In the genomic region with DNA sequence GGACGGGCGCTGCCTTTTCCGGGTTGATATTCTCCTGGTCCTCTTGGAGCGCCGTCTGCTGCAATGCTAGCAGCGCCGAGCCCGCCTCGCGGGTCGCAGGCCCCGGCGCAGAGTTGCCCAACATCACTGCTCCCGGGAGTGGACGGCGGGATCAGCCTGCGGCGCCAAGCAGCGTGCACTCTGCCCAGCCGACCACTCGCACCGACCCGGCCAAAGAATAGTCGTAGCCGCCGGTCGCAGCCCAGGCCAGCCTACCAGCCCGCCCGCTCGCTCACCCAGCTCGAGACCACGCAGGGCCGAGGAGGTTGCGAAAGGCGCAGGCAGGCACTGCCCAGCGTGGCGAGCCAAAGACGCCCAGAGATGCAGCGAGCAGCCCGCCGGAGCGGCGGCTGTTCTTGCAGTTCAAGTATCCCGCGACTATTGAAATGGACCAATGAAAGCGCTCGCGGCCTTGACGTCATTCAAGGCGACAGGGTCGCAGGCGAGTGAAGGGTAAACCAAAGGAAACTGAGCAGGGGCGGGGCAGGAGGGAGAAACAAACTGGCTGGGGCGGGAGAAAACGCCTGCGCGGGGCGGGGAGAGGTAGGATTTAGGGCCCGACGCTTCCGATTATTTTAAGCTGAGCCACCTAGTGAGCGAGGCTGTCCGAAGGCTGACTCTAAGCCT, we compare ENCODE assay signal across 1 cellular context.
TF ChIP-seq lines count a peak whose summit lies in the region.

CCNA2 (minus strand) TSS at position 379 of the 666 bp plus-strand sequence; CDS start at position 124, 255 bp downstream.

TF ChIP-seq in H1, 55 proteins besides CTCF, POLR2A, EP300 and RAD21 (continued from another document):
- TF ChIP-seq, protein P1, sequence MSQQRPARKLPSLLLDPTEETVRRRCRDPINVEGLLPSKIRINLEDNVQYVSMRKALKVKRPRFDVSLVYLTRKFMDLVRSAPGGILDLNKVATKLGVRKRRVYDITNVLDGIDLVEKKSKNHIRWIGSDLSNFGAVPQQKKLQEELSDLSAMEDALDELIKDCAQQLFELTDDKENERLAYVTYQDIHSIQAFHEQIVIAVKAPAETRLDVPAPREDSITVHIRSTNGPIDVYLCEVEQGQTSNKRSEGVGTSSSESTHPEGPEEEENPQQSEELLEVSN (IDR thresholded peaks at IDR 0.05), result peak; percentile 26; the same call in 1 of the 2 replicates
- TF ChIP-seq MAFK (IDR thresholded peaks at IDR 0.05; ENCODE audit: low read depth, low read length), result no peak
- TF ChIP-seq, protein P2, sequence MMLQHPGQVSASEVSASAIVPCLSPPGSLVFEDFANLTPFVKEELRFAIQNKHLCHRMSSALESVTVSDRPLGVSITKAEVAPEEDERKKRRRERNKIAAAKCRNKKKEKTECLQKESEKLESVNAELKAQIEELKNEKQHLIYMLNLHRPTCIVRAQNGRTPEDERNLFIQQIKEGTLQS (IDR thresholded peaks at IDR 0.05; ENCODE audit: insufficient read depth, low read depth, low read length), result peak; percentile 93
- no peak for TF ChIP-seq SIRT6 (IDR thresholded peaks at IDR 0.05; ENCODE audit: low read length)
- no peak for TF ChIP-seq FOSL1 (IDR thresholded peaks at IDR 0.05; ENCODE audit: insufficient read depth, low read depth, low read length)
- peak; percentile 66 for TF ChIP-seq SP1 (IDR thresholded peaks at IDR 0.05; ENCODE audit: low read depth, low read length)
- no peak for TF ChIP-seq RFX5 (IDR thresholded peaks at IDR 0.05; ENCODE audit: borderline replicate concordance, low read depth, low read length)
- no peak for TF ChIP-seq GTF2F1 (IDR thresholded peaks at IDR 0.05; ENCODE audit: borderline replicate concordance, low read depth, low read length)
- TF ChIP-seq SIX5 (IDR thresholded peaks at IDR 0.05; ENCODE audit: low read depth, low read length), result no peak
- TF ChIP-seq, protein P3, sequence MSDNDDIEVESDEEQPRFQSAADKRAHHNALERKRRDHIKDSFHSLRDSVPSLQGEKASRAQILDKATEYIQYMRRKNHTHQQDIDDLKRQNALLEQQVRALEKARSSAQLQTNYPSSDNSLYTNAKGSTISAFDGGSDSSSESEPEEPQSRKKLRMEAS (IDR thresholded peaks at IDR 0.05), result peak; percentile 75
- TF ChIP-seq SAP30 (IDR thresholded peaks at IDR 0.05; ENCODE audit: insufficient read depth, insufficient replicate concordance, low read length), result peak; percentile 93
- no peak for TF ChIP-seq RXRA (IDR thresholded peaks at IDR 0.05; ENCODE audit: insufficient read depth, low read depth, low read length)
- peak; percentile 19; the same call in 1 of the 2 replicates for TF ChIP-seq NRF1 (IDR thresholded peaks at IDR 0.05; ENCODE audit: low read depth, low read length)
- TF ChIP-seq CEBPB (IDR thresholded peaks at IDR 0.05; ENCODE audit: low read depth, low read length), result no peak
- TF ChIP-seq RNF2 (IDR thresholded peaks at IDR 0.05; ENCODE audit: borderline replicate concordance, low read depth, low read length, missing control alignments, poor library complexity, severe bottlenecking), result no peak
- TF ChIP-seq YY1 (IDR thresholded peaks at IDR 0.05; ENCODE audit: low read depth, low read length), result no peak
- no peak for TF ChIP-seq ZNF274 (IDR thresholded peaks at IDR 0.05; ENCODE audit: borderline replicate concordance, extremely low read depth, low read length)
- TF ChIP-seq CREB1 (IDR thresholded peaks at IDR 0.05), result peak; percentile 99
- TF ChIP-seq POU5F1 (IDR thresholded peaks at IDR 0.05; ENCODE audit: low read depth, low read length), result no peak
- peak; percentile 90 to 96 for TF ChIP-seq SIN3A (conservative IDR thresholded peaks at IDR 0.05 in 1 of 2, IDR thresholded peaks at IDR 0.05 in 1 of 2; ENCODE audit: low read depth in 1 of 2, low read length in 2 of 2)
- TF ChIP-seq RBBP5 (IDR thresholded peaks at IDR 0.05; ENCODE audit: borderline replicate concordance, low read depth, low read length), result peak; percentile 58
- TF ChIP-seq NANOG (IDR thresholded peaks at IDR 0.05; ENCODE audit: insufficient read depth, low read depth, low read length, poor library complexity, severe bottlenecking), result no peak
- TF ChIP-seq KDM4A (IDR thresholded peaks at IDR 0.05; ENCODE audit: low read depth, low read length, severe bottlenecking), result peak; percentile 98
- no peak for TF ChIP-seq SP4 (IDR thresholded peaks at IDR 0.05; ENCODE audit: low read length)
- TF ChIP-seq SRF (IDR thresholded peaks at IDR 0.05; ENCODE audit: low read depth, low read length), result peak; percentile 85
- TF ChIP-seq POLR2AphosphoS5 (IDR thresholded peaks at IDR 0.05; ENCODE audit: low read depth, low read length), result peak; percentile 94
- TF ChIP-seq EZH2 (IDR thresholded peaks at IDR 0.05; ENCODE audit: low read depth, low read length, severe bottlenecking), result no peak
- peak; percentile 89 for TF ChIP-seq KDM5A (IDR thresholded peaks at IDR 0.05; ENCODE audit: low read length)
- TF ChIP-seq, protein P4, sequence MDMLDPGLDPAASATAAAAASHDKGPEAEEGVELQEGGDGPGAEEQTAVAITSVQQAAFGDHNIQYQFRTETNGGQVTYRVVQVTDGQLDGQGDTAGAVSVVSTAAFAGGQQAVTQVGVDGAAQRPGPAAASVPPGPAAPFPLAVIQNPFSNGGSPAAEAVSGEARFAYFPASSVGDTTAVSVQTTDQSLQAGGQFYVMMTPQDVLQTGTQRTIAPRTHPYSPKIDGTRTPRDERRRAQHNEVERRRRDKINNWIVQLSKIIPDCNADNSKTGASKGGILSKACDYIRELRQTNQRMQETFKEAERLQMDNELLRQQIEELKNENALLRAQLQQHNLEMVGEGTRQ (IDR thresholded peaks at IDR 0.05; ENCODE audit: low read length), result no peak
- peak; percentile 85 for TF ChIP-seq TAF7 (optimal IDR thresholded peaks at IDR 0.05; ENCODE audit: borderline replicate concordance, low read depth, low read length)
- peak; percentile 74 for TF ChIP-seq CHD2 (IDR thresholded peaks at IDR 0.05; ENCODE audit: low read length)
- TF ChIP-seq TAF1 (IDR thresholded peaks at IDR 0.05; ENCODE audit: low read depth, low read length), result peak; percentile 95
- TF ChIP-seq TEAD4 (IDR thresholded peaks at IDR 0.05; ENCODE audit: low read depth, low read length), result no peak
- no peak for TF ChIP-seq SUZ12 (IDR thresholded peaks at IDR 0.05; ENCODE audit: low read length)
- no peak for TF ChIP-seq EGR1 (IDR thresholded peaks at IDR 0.05; ENCODE audit: borderline replicate concordance, low read depth, low read length)
- TF ChIP-seq PHF8 (conservative IDR thresholded peaks at IDR 0.05; ENCODE audit: low read depth, low read length), result peak; percentile 94
- TF ChIP-seq CBX5 (IDR thresholded peaks at IDR 0.05; ENCODE audit: low read depth, low read length), result no peak
- no peak for TF ChIP-seq BCL11A (IDR thresholded peaks at IDR 0.05; ENCODE audit: low read depth in 2 of 2, low read length in 2 of 2)
- no peak for TF ChIP-seq HDAC6 (IDR thresholded peaks at IDR 0.05; ENCODE audit: low read depth, low read length)
- TF ChIP-seq CTBP2 (IDR thresholded peaks at IDR 0.05; ENCODE audit: borderline replicate concordance, insufficient read depth, insufficient read length, low read length), result no peak
- TF ChIP-seq HDAC2 (IDR thresholded peaks at IDR 0.05; ENCODE audit: borderline replicate concordance in 1 of 2, low read depth in 2 of 2, low read length in 2 of 2), result peak in 1 of 2 experiments; percentile 97; a peak in 2 of 4 replicates
- TF ChIP-seq CBX8 (IDR thresholded peaks at IDR 0.05; ENCODE audit: borderline replicate concordance, low read depth, low read length), result no peak
- peak; percentile 88; the same call in 1 of the 2 replicates for TF ChIP-seq TBP (IDR thresholded peaks at IDR 0.05; ENCODE audit: low read depth, low read length)
- TF ChIP-seq CHD7 (IDR thresholded peaks at IDR 0.05; ENCODE audit: insufficient replicate concordance, low read length), result no peak
